ENCODE assay signal across 8 cellular contexts in genomic region chr17:4806420-4806769, GRCh38. TPM values are rescaled to one million over a fixed set of nuclear protein-coding genes. Genes with fewer than 3 reads are reported as not detected.
DNase-seq lines count a peak whose midpoint lies in the region; ATAC-seq and TF ChIP-seq lines count a peak whose summit lies in the region.

No MANE protein-coding gene starts in this region.

- H3K4me3 ChIP-seq in PC-3 (ENCODE audit: low read length) (peak overlapping the region; percentile 78), esophagus squamous epithelium (peak overlapping the region; percentile 65 to 76 (median 71)), prostate gland (peak overlapping the region; percentile 76 to 83)

- ATAC-seq in PC-3 (no peak; the same call in 1 of the 2 replicates), HG03521 (IDR thresholded peaks at IDR 0.05; ENCODE audit: unreplicated experiment) (no peak)

- H3K36me3 ChIP-seq in PC-3 (ENCODE audit: low read depth, low read length), result no peaks in the 10 kb centered on the region
- peaks cover 0 to 28% (median 11%) of the 10 kb centered on the region in 3 donors for H3K36me3 ChIP-seq in esophagus squamous epithelium
- no peaks in the 10 kb centered on the region for H3K36me3 ChIP-seq in prostate gland

- H3K4me1 ChIP-seq in PC-3 (ENCODE audit: insufficient read depth, low read length), result peaks cover 9% of the 10 kb centered on the region
- peaks cover 14 to 51% (median 21%) of the 10 kb centered on the region in 3 donors for H3K4me1 ChIP-seq in esophagus squamous epithelium
- peaks cover 4% of the 10 kb centered on the region for H3K4me1 ChIP-seq in prostate gland (replicated peaks)

- H3K27ac ChIP-seq in PC-3 (ENCODE audit: low read length) (no peak overlapping the region), esophagus squamous epithelium (peak overlapping the region; percentile 35 to 92 (median 82)), prostate gland (peak overlapping the region; percentile 18 to 79)

- no peaks in the 10 kb centered on the region for H3K27me3 ChIP-seq in PC-3 (ENCODE audit: low read length)
- no peaks in the 10 kb centered on the region for H3K27me3 ChIP-seq in esophagus squamous epithelium
- no peaks in the 10 kb centered on the region for H3K27me3 ChIP-seq in prostate gland (replicated peaks; ENCODE audit: insufficient read depth)

- peak; percentile 43 for DNase-seq in NCI-H1105 treated with DMSO at 0.1 percent for 48 hours (lab: John Stamatoyannopoulos, UW)
- DNase-seq in NCI-H1105 (lab: John Stamatoyannopoulos, UW), result no peak
- no peak for DNase-seq in PC-3
- DNase-seq in esophagus squamous epithelium (lab: John Stamatoyannopoulos, UW), result no peak
- DNase-seq in prostate gland (ENCODE audit: low spot score), result no peak
- no peak for DNase-seq in CD1c-positive myeloid dendritic cell (ENCODE audit: extremely low spot score)
- no peak for DNase-seq in NCI-H2081 treated with DMSO at 0.1 percent for 48 hours (lab: John Stamatoyannopoulos, UW)

- intact Hi-C loops in PC-3 (cut with micrococcal nuclease) (no loop called here), esophagus squamous epithelium (cut with DNase I) (no loop called here), prostate gland (cut with DNase I) (no loop called here)

- H2AFZ ChIP-seq in PC-3 (ENCODE audit: low read length), result peak overlapping the region; percentile 54

- 6 to 17% methylated on average over 5 to 6 of the region's 14 CpGs for WGBS in esophagus squamous epithelium, 2 donors
- 2% methylated on average over 13 of the region's 14 CpGs for WGBS in prostate gland

- no peaks in the 10 kb centered on the region for H4K20me1 ChIP-seq in PC-3 (ENCODE audit: low read length)

- CTCF ChIA-PET in PC-3 (lab: Charles Lee), result interaction anchor here (1.0 kb wide), 1 partner anchor 16 kb away, joined by 6 read pairs; no protein-coding TSS in a partner anchor

- no peak for TF ChIP-seq CTCF in PC-3 (conservative IDR thresholded peaks at IDR 0.05; ENCODE audit: low read depth, low read length)
- no peak for TF ChIP-seq CTCF in esophagus squamous epithelium (IDR thresholded peaks at IDR 0.05)
- TF ChIP-seq CTCF in prostate gland (IDR thresholded peaks at IDR 0.05), result no peak

- no peaks in the 10 kb centered on the region for H3K9me3 ChIP-seq in PC-3 (ENCODE audit: low read length)
- H3K9me3 ChIP-seq in esophagus squamous epithelium, result no peaks in the 10 kb centered on the region
- no peaks in the 10 kb centered on the region for H3K9me3 ChIP-seq in prostate gland

- POLR2A ChIA-PET in PC-3 (lab: Charles Lee; ENCODE audit: unreplicated experiment), result no interaction called here

- TF ChIP-seq POLR2A in esophagus squamous epithelium (IDR thresholded peaks at IDR 0.05) (no peak), prostate gland (IDR thresholded peaks at IDR 0.05) (no peak)

- BruUV-seq in PC-3 (replicated peaks; lab: Mats Ljungman, UMichigan), result TSS peak; percentile 81

- H3K79me2 ChIP-seq in PC-3 (ENCODE audit: low read length), result no peaks in the 10 kb centered on the region

- peak overlapping the region; percentile 62 for H3K9ac ChIP-seq in PC-3 (ENCODE audit: low read length)

- no peaks in the 10 kb centered on the region for H3F3A ChIP-seq in PC-3 (ENCODE audit: low read length, unreplicated experiment)

- peak overlapping the region; percentile 80 for H3K4me2 ChIP-seq in PC-3 (ENCODE audit: low read length)

- H3K9me2 ChIP-seq in PC-3 (replicated peaks; ENCODE audit: low read length), result no peaks in the 10 kb centered on the region

RNA-seq across cellular contexts. Expression of gene PLD2, which starts 0.6 kb away (rescaled TPM):
- 24.3 and 27.3 TPM in 2 replicates for total RNA-seq in PC-3 (2014; rRNA removed)
- total RNA-seq in esophagus squamous epithelium, result 100 to 1,000 TPM in 1 of 4 donors, 10 to 100 TPM in 3; 38.7 to 114 (median 86.7) TPM
- 10 to 100 TPM; 25.7 to 29.5 TPM for total RNA-seq in prostate gland

RNA-seq across cellular contexts. Expression of gene PSMB6, which starts 10.4 kb away (rescaled TPM):
- total RNA-seq in PC-3 (2014; rRNA removed), result 281 and 405 TPM in 2 replicates
- total RNA-seq in esophagus squamous epithelium, result 100 to 1,000 TPM; 154 to 216 (median 201) TPM
- 100 to 1,000 TPM; 152 to 183 TPM for total RNA-seq in prostate gland

RNA-seq across cellular contexts. Expression of gene GLTPD2, which starts 17.6 kb away (rescaled TPM):
- total RNA-seq in PC-3 (2014; rRNA removed), result 0.98 TPM in 1 of 2 replicates, not detected in the other
- 1 to 10 TPM in 3 of 4 donors, not detected in 1; 1.1 to 2.0 (median 1.1) TPM for total RNA-seq in esophagus squamous epithelium
- total RNA-seq in prostate gland, result not detected

RNA-seq across cellular contexts. Expression of gene VMO1, which starts 20.2 kb away (rescaled TPM):
- 1.2 and 3.1 TPM in 2 replicates for total RNA-seq in PC-3 (2014; rRNA removed)
- total RNA-seq in esophagus squamous epithelium, result 1 to 10 TPM in 3 of 4 donors, not detected in 1; 1.3 to 5.2 (median 1.5) TPM
- total RNA-seq in prostate gland, result 1 to 10 TPM in 1 of 2 donors, not detected in 1; 2.6 TPM
